ENCODE assay signal across 16 cellular contexts in genomic region chr18:49907346-49907929, GRCh38.
DNase-seq lines count a peak whose midpoint lies in the region; ATAC-seq, FAIRE-seq and TF ChIP-seq lines count a peak whose summit lies in the region.
"Had no signal": no experiment of that assay in that cellular context is flagged by ENCODE, and none has a peak within 500 bp of the region (broad histone marks: within the 10 kb centered on the region; RNA-seq: fewer than 3 reads in every experiment).

No MANE protein-coding gene starts in this region.

- H3K9me3 Mint-ChIP-seq in CD8-positive, alpha-beta T cell, result no peaks in the 10 kb centered on the region
- H3K9me3 Mint-ChIP-seq: activated naive CD4-positive, alpha-beta T cell treated with anti-CD3 and anti-CD28 coated beads for 36 hours had no signal

- no peaks in the 10 kb centered on the region for H3K36me3 ChIP-seq in bronchial epithelial cell (ENCODE audit: control insufficient read depth, insufficient read depth, low read length)
- no peaks in the 10 kb centered on the region for H3K36me3 ChIP-seq in mesendoderm (ENCODE audit: control insufficient read depth, insufficient read depth, low read length)
- no peaks in the 10 kb centered on the region for H3K36me3 ChIP-seq in CD8-positive, alpha-beta T cell (ENCODE audit: insufficient read depth, low read length)
- H3K36me3 ChIP-seq: BLaER1, sigmoid colon had no signal

- intact Hi-C loops in CD8-positive, alpha-beta T cell (cut with DNase I, micrococcal nuclease), result no loop called here

- no peak overlapping the region for H3K4me3 Mint-ChIP-seq in CD8-positive, alpha-beta T cell
- H3K4me3 Mint-ChIP-seq: activated naive CD4-positive, alpha-beta T cell treated with anti-CD3 and anti-CD28 coated beads for 36 hours; natural killer cell treated with Interleukin-12 subunit alpha and Interleukin-12 subunit beta and Interleukin-15 and Interleukin-18, amount 100 ng/mL, for 72 hours; stimulated activated naive B cell treated with anti-CD40 and anti-IgM and Interleukin-4, amounts not matched to agents 10 μg/mL and 1 μg/mL and 100 μg/mL, for 72 hours had no signal

- CTCF ChIA-PET in CD8-positive, alpha-beta T cell (lab: Charles Lee), result interaction anchor here (0.7 kb wide), 1 partner anchor 32 kb away, joined by 3 read pairs; no protein-coding TSS in a partner anchor

- DNase-seq in EH (ENCODE audit: low read depth) (peak; percentile 5), NCI-H2029 treated with DMSO at 0.1 percent for 48 hours (lab: John Stamatoyannopoulos, UW) (peak; percentile 47), bronchial epithelial cell (ENCODE audit: low read depth) (no peak), mesendoderm (peak; percentile 25), SIG-M5 treated with dmso at 0.1 percent for 504 hours (lab: John Stamatoyannopoulos, UW; ENCODE audit: unreplicated experiment) (no peak), foreskin melanocyte (no peak), kidney tubule cell (ENCODE audit: low spot score) (no peak)
- DNase-seq in CD8-positive, alpha-beta T cell, result no peak
- DNase-seq: activated naive CD4-positive, alpha-beta T cell treated with anti-CD3 and anti-CD28 coated beads for 36 hours; NCI-H187 treated with DMSO at 0.1 percent for 48 hours; sigmoid colon; stimulated activated naive B cell treated with anti-CD40 and anti-IgM and Interleukin-4, amounts not matched to agents 10 μg/mL and 1 μg/mL and 100 μg/mL, for 72 hours had no signal

- peak overlapping the region; percentile 48 for H4K5ac ChIP-seq in mesendoderm (ENCODE audit: low read length)

- no peak overlapping the region for H2BK120ac ChIP-seq in mesendoderm (ENCODE audit: low read depth, low read length)

- H3K4ac ChIP-seq in mesendoderm (ENCODE audit: low read depth, low read length), result peak overlapping the region; percentile 0

- no peak overlapping the region for H2BK15ac ChIP-seq in mesendoderm (replicated peaks; ENCODE audit: low read depth)

- H3K79me1 ChIP-seq in mesendoderm (ENCODE audit: low read length), result no peaks in the 10 kb centered on the region

- TF ChIP-seq CTCF in bronchial epithelial cell (IDR thresholded peaks at IDR 0.05; ENCODE audit: insufficient read depth, low read length, severe bottlenecking), result no peak
- TF ChIP-seq CTCF in CD8-positive, alpha-beta T cell (IDR thresholded peaks at IDR 0.05), result no peak

- no peaks in the 10 kb centered on the region for H3K4me1 Mint-ChIP-seq in CD8-positive, alpha-beta T cell (ENCODE audit: low read depth)
- H3K4me1 Mint-ChIP-seq: stimulated activated naive B cell treated with anti-CD40 and anti-IgM and Interleukin-4, amounts not matched to agents 10 μg/mL and 1 μg/mL and 100 μg/mL, for 72 hours had no signal

- no peak overlapping the region for H3K27ac ChIP-seq in mesendoderm (ENCODE audit: low read depth, low read length)
- no peak overlapping the region for H3K27ac ChIP-seq in CD8-positive, alpha-beta T cell (ENCODE audit: low read depth, low read length)
- H3K27ac ChIP-seq: BLaER1, sigmoid colon, SK-N-MC had no signal

- no peaks in the 10 kb centered on the region for H3K27me3 ChIP-seq in bronchial epithelial cell (ENCODE audit: control insufficient read depth, insufficient read depth, low read length)
- H3K27me3 ChIP-seq in mesendoderm (ENCODE audit: insufficient read depth, low read length, poor library complexity), result no peaks in the 10 kb centered on the region
- H3K27me3 ChIP-seq in CD8-positive, alpha-beta T cell (ENCODE audit: insufficient read depth, low read length), result no peaks in the 10 kb centered on the region
- H3K27me3 ChIP-seq: BLaER1, sigmoid colon had no signal

- H3K9me3 ChIP-seq in CD8-positive, alpha-beta T cell (ENCODE audit: low read length), result no peaks in the 10 kb centered on the region
- H3K9me3 ChIP-seq: sigmoid colon had no signal

- no peak overlapping the region for H3K23ac ChIP-seq in mesendoderm (ENCODE audit: low read length)

- H3K27ac Mint-ChIP-seq in CD8-positive, alpha-beta T cell, result no peak overlapping the region
- H3K27ac Mint-ChIP-seq: activated naive CD4-positive, alpha-beta T cell treated with anti-CD3 and anti-CD28 coated beads for 36 hours; natural killer cell treated with Interleukin-12 subunit alpha and Interleukin-12 subunit beta and Interleukin-15 and Interleukin-18, amount 100 ng/mL, for 72 hours; stimulated activated naive B cell treated with anti-CD40 and anti-IgM and Interleukin-4, amounts not matched to agents 10 μg/mL and 1 μg/mL and 100 μg/mL, for 72 hours had no signal

- POLR2A ChIA-PET in CD8-positive, alpha-beta T cell (lab: Charles Lee), result interaction anchor here (1.3 kb wide), 1 partner anchor 10 kb away, joined by 3 read pairs; no protein-coding TSS in a partner anchor

- H4K8ac ChIP-seq in mesendoderm (ENCODE audit: low read depth, low read length), result no peak overlapping the region

- peaks cover 32% of the 10 kb centered on the region for H3K4me1 ChIP-seq in mesendoderm (ENCODE audit: control insufficient read depth, low read depth, low read length)
- H3K4me1 ChIP-seq in CD8-positive, alpha-beta T cell (ENCODE audit: insufficient read depth, low read length), result no peaks in the 10 kb centered on the region
- H3K4me1 ChIP-seq: BLaER1, sigmoid colon had no signal

- no peak overlapping the region for H3K18ac ChIP-seq in mesendoderm (ENCODE audit: low read length)

- H3K79me2 ChIP-seq in mesendoderm (ENCODE audit: control insufficient read depth, insufficient read depth, low read length), result no peaks in the 10 kb centered on the region

- WGBS in mesendoderm (ENCODE audit: extremely low coverage, insufficient coverage, low lambda C conversion rate), result no CpG with 5 or more reads among the region's 3 CpGs

- peak overlapping the region; percentile 56 for H3K56ac ChIP-seq in mesendoderm (ENCODE audit: low read length)

- H3K9ac ChIP-seq in mesendoderm (ENCODE audit: low read length), result no peak overlapping the region
- H3K9ac ChIP-seq: BLaER1 had no signal

- no peaks in the 10 kb centered on the region for H3K27me3 Mint-ChIP-seq in CD8-positive, alpha-beta T cell (ENCODE audit: low read depth)

- FAIRE-seq in bronchial epithelial cell (lab: Jason Lieb, UNC), result peak; percentile 83

- H3K4me3 ChIP-seq in bronchial epithelial cell (ENCODE audit: low read depth, low read length) (no peak overlapping the region), mesendoderm (ENCODE audit: low read length) (no peak overlapping the region)
- no peak overlapping the region for H3K4me3 ChIP-seq in CD8-positive, alpha-beta T cell (ENCODE audit: low read depth, low read length)
- H3K4me3 ChIP-seq: BLaER1, lung, sigmoid colon, SK-N-MC had no signal

- H3K4me2 ChIP-seq in mesendoderm (ENCODE audit: low read length), result no peak overlapping the region
- H3K4me2 ChIP-seq: BLaER1 had no signal

- peak overlapping the region; percentile 75 for H2AK5ac ChIP-seq in mesendoderm (ENCODE audit: low read length)

- no peaks in the 10 kb centered on the region for H3K36me3 Mint-ChIP-seq in CD8-positive, alpha-beta T cell
- H3K36me3 Mint-ChIP-seq: natural killer cell treated with Interleukin-12 subunit alpha and Interleukin-12 subunit beta and Interleukin-15 and Interleukin-18, amount 100 ng/mL, for 72 hours had no signal

- peak overlapping the region; percentile 54 for H2BK5ac ChIP-seq in mesendoderm (ENCODE audit: low read length)

- ATAC-seq in CD8-positive, alpha-beta T cell, result no peak
- ATAC-seq: natural killer cell treated with Interleukin-12 subunit alpha and Interleukin-12 subunit beta and Interleukin-15 and Interleukin-18, amount 100 ng/mL, for 72 hours; stimulated activated naive B cell treated with anti-CD40 and anti-IgM and Interleukin-4, amounts not matched to agents 10 μg/mL and 1 μg/mL and 100 μg/mL, for 72 hours had no signal

Comparison
In these comparisons a context has a peak if more than half of its experiments do, and no peak if none do; other contexts are left out.
1. DNase-seq: peak in EH (single experiment), NCI-H2029 treated with DMSO at 0.1 percent for 48 hours (single experiment) and mesendoderm (single experiment); none in bronchial epithelial cell (single experiment), SIG-M5 treated with dmso at 0.1 percent for 504 hours (single experiment), foreskin melanocyte (single experiment), CD8-positive, alpha-beta T cell (0 of 7) and kidney tubule cell (single experiment).